ENCODE assay signal across 16 cellular contexts in genomic region chrY:6910372-6911271, GRCh38. TPM values are rescaled to one million over a fixed set of nuclear protein-coding genes. Genes with fewer than 3 reads are reported as not detected.
A peak's percentile ranks its signal among the peaks of the same experiment; 100 is the strongest.
DNase-seq lines count a peak whose midpoint lies in the region; ATAC-seq and TF ChIP-seq lines count a peak whose summit lies in the region.
"Had no signal": no experiment of that assay in that cellular context is flagged by ENCODE, and none has a peak within 500 bp of the region (broad histone marks: within the 10 kb centered on the region; RNA-seq: fewer than 3 reads in every experiment).

Gene TBL1Y (plus strand): TSS chrY:6910697. CDS start chrY:7025085, 114,388 bp downstream.

- H3K4me2 ChIP-seq in PC-3 (ENCODE audit: low read length) = no peak within 1 kb of the TSS

- peak in 1 of 2 donors; percentile 24 for ATAC-seq in right cardiac atrium
- ATAC-seq in PC-3 = no peak
- ATAC-seq: naive thymus-derived CD4-positive, alpha-beta T cell had no signal

- intact Hi-C loops in right cardiac atrium (cut with DNase I) (no loop called here), PC-3 (cut with micrococcal nuclease) (no loop called here)

- H3K36me3 ChIP-seq in PC-3 (ENCODE audit: low read depth, low read length) = no peaks in the 10 kb centered on the region

- no peaks in the 10 kb centered on the region for H3K9me3 Mint-ChIP-seq in activated CD4-positive, alpha-beta memory T cell treated with anti-CD3 and anti-CD28 coated beads, Interleukin-2, amount 10 ng/mL, durations not matched to agents 7 days and 5 days
- H3K9me3 Mint-ChIP-seq: activated naive CD4-positive, alpha-beta T cell treated with anti-CD3 and anti-CD28 coated beads, Interleukin-2, amount 50 U/mL, for 72 hours; CD8-positive, alpha-beta memory T cell; naive thymus-derived CD4-positive, alpha-beta T cell had no signal

- no peaks in the 10 kb centered on the region for H3F3A ChIP-seq in PC-3 (ENCODE audit: low read length, unreplicated experiment)

- WGBS in right cardiac atrium = 1% methylated on average over 88 of the region's 92 CpGs

- no peak within 1 kb of the TSS for H3K27ac ChIP-seq in right cardiac atrium (ENCODE audit: low read length)
- peak within 1 kb of the TSS in 1 of 21 experiments; percentile 31 for H3K27ac ChIP-seq in skin epidermis
- no peak within 1 kb of the TSS for H3K27ac ChIP-seq in PC-3 (ENCODE audit: low read length)

- H3K27me3 ChIP-seq in right cardiac atrium (ENCODE audit: control insufficient read depth, insufficient read depth) (no peaks in the 10 kb centered on the region), PC-3 (ENCODE audit: low read length) (no peaks in the 10 kb centered on the region)

- H3K9ac ChIP-seq in PC-3 (ENCODE audit: low read length) = no peak within 1 kb of the TSS

- no peaks in the 10 kb centered on the region for H4K20me1 ChIP-seq in PC-3 (ENCODE audit: low read length)

- peaks cover 9% of the 10 kb centered on the region for H3K4me1 Mint-ChIP-seq in activated CD4-positive, alpha-beta memory T cell treated with anti-CD3 and anti-CD28 coated beads, Interleukin-2, amount 10 ng/mL, durations not matched to agents 7 days and 5 days

- no peaks in the 10 kb centered on the region for H3K9me2 ChIP-seq in PC-3 (replicated peaks; ENCODE audit: low read length)

- DNase-seq in LNCaP clone FGC (ENCODE audit: low read depth) (peak; percentile 14), right cardiac atrium (no peak), OCI-M1 (lab: John Stamatoyannopoulos, UW) (no peak), middle frontal gyrus (ENCODE audit: extremely low spot score, low spot score) (no peak), PC-3 (no peak), SW480 (ENCODE audit: low spot score) (no peak)
- DNase-seq in activated CD4-positive, alpha-beta memory T cell treated with anti-CD3 and anti-CD28 coated beads, Interleukin-2, amount 10 ng/mL, durations not matched to agents 7 days and 5 days = no peak
- DNase-seq: activated CD8-positive, alpha-beta memory T cell treated with anti-CD3 and anti-CD28 coated beads for 24 hours; CD8-positive, alpha-beta memory T cell; GDM1; naive thymus-derived CD4-positive, alpha-beta T cell; retina; T-helper 2 cell had no signal

- H3K27ac Mint-ChIP-seq in activated CD4-positive, alpha-beta memory T cell treated with anti-CD3 and anti-CD28 coated beads, Interleukin-2, amount 10 ng/mL, durations not matched to agents 7 days and 5 days = no peak within 1 kb of the TSS
- H3K27ac Mint-ChIP-seq: activated naive CD4-positive, alpha-beta T cell treated with anti-CD3 and anti-CD28 coated beads, Interleukin-2, amount 50 U/mL, for 72 hours; CD8-positive, alpha-beta memory T cell; naive thymus-derived CD4-positive, alpha-beta T cell had no signal

- no peaks in the 10 kb centered on the region for H3K9me3 ChIP-seq in right cardiac atrium (ENCODE audit: control insufficient read depth, low read length)
- no peaks in the 10 kb centered on the region for H3K9me3 ChIP-seq in PC-3 (ENCODE audit: low read length)

- peaks cover 39% of the 10 kb centered on the region for H3K27me3 Mint-ChIP-seq in activated CD4-positive, alpha-beta memory T cell treated with anti-CD3 and anti-CD28 coated beads, Interleukin-2, amount 10 ng/mL, durations not matched to agents 7 days and 5 days

- POLR2A ChIA-PET in activated CD4-positive, alpha-beta memory T cell treated with anti-CD3 and anti-CD28 coated beads, Interleukin-2, amount 10 ng/mL, durations not matched to agents 7 days and 5 days (lab: Charles Lee) = no interaction called here
- POLR2A ChIA-PET in PC-3 (lab: Charles Lee; ENCODE audit: unreplicated experiment) = no interaction called here

- H3K79me2 ChIP-seq in PC-3 (ENCODE audit: low read length) = no peaks in the 10 kb centered on the region

- H3K4me3 ChIP-seq in LNCaP clone FGC (ENCODE audit: low read depth, low read length) (peak within 1 kb of the TSS; percentile 72), right cardiac atrium (ENCODE audit: low read length) (peak within 1 kb of the TSS; percentile 48), skin epidermis (peak within 1 kb of the TSS in 6 of 7 experiments; percentile 10 to 40 (median 32)), PC-3 (ENCODE audit: low read length) (no peak within 1 kb of the TSS)

- no peaks in the 10 kb centered on the region for H3K36me3 Mint-ChIP-seq in activated CD4-positive, alpha-beta memory T cell treated with anti-CD3 and anti-CD28 coated beads, Interleukin-2, amount 10 ng/mL, durations not matched to agents 7 days and 5 days (ENCODE audit: low read depth)
- H3K36me3 Mint-ChIP-seq: activated naive CD4-positive, alpha-beta T cell treated with anti-CD3 and anti-CD28 coated beads, Interleukin-2, amount 50 U/mL, for 72 hours; CD8-positive, alpha-beta memory T cell; naive thymus-derived CD4-positive, alpha-beta T cell had no signal

- TF ChIP-seq CTCF in LNCaP clone FGC (IDR thresholded peaks at IDR 0.05; ENCODE audit: control insufficient read depth, extremely low read depth, insufficient read depth) = no peak
- no peak for TF ChIP-seq CTCF in PC-3 (conservative IDR thresholded peaks at IDR 0.05; ENCODE audit: low read depth, low read length)

- peaks cover 3% of the 10 kb centered on the region for H3K4me1 ChIP-seq in right cardiac atrium (ENCODE audit: control insufficient read depth, insufficient read depth, low read length)
- no peaks in the 10 kb centered on the region for H3K4me1 ChIP-seq in PC-3 (ENCODE audit: insufficient read depth, low read length)

- no peak within 1 kb of the TSS for H2AFZ ChIP-seq in PC-3 (ENCODE audit: low read length)

- CTCF ChIA-PET in activated CD4-positive, alpha-beta memory T cell treated with anti-CD3 and anti-CD28 coated beads, Interleukin-2, amount 10 ng/mL, durations not matched to agents 7 days and 5 days (lab: Charles Lee) = no interaction called here
- CTCF ChIA-PET in PC-3 (lab: Charles Lee) = no interaction called here

- peak within 1 kb of the TSS; percentile 27 for H3K4me3 Mint-ChIP-seq in activated CD4-positive, alpha-beta memory T cell treated with anti-CD3 and anti-CD28 coated beads, Interleukin-2, amount 10 ng/mL, durations not matched to agents 7 days and 5 days

- BruUV-seq in PC-3 (replicated peaks; lab: Mats Ljungman, UMichigan) = no TSS peak

RNA-seq across cellular contexts. Expression of gene TBL1Y, which starts in this region (rescaled TPM):
- total RNA-seq in activated CD4-positive, alpha-beta memory T cell treated with anti-CD3 and anti-CD28 coated beads, Interleukin-2, amount 10 ng/mL, durations not matched to agents 7 days and 5 days = under 1 TPM in 1 of 2 experiments, not detected in 1; 0.10 TPM
- total RNA-seq in right cardiac atrium = under 1 TPM in 1 of 4 donors, not detected in 3; 0.17 TPM
- 0.05 TPM for polyA plus RNA-seq in right cardiac atrium
- total RNA-seq in PC-3 (2014; rRNA removed) = not detected in 2 replicates
- total RNA-seq: activated naive CD4-positive, alpha-beta T cell treated with anti-CD3 and anti-CD28 coated beads, Interleukin-2, amount 50 U/mL, for 72 hours; CD8-positive, alpha-beta memory T cell; naive thymus-derived CD4-positive, alpha-beta T cell had no signal
- polyA plus RNA-seq: CD8-positive, alpha-beta memory T cell; keratinocyte; naive thymus-derived CD4-positive, alpha-beta T cell had no signal
